ENCODE assay signal across 16 cellular contexts in genomic region chrX:148024425-148025148, GRCh38. TPM values are rescaled to one million over a fixed set of nuclear protein-coding genes. Genes with fewer than 3 reads are reported as not detected.
DNase-seq lines count a peak whose midpoint lies in the region; ATAC-seq and TF ChIP-seq lines count a peak whose summit lies in the region.
"Had no signal": no experiment of that assay in that cellular context is flagged by ENCODE, and none has a peak within 500 bp of the region (broad histone marks: within the 10 kb centered on the region; RNA-seq: fewer than 3 reads in every experiment).

No MANE protein-coding gene starts in this region.

- no peak for TF ChIP-seq POLR2A in gastrocnemius medialis (IDR thresholded peaks at IDR 0.05)

- H3K4me1 Mint-ChIP-seq in T-helper 17 cell, result no peaks in the 10 kb centered on the region
- H3K4me1 Mint-ChIP-seq: endodermal cell had no signal

- no peaks in the 10 kb centered on the region for H3K27me3 ChIP-seq in gastrocnemius medialis
- H3K27me3 ChIP-seq: Peyer's patch had no signal

- H3K36me3 Mint-ChIP-seq in T-helper 17 cell (ENCODE audit: low read depth), result peaks cover 4% of the 10 kb centered on the region

- no peak for TF ChIP-seq CTCF in gastrocnemius medialis (IDR thresholded peaks at IDR 0.05 in 4 of 5, conservative IDR thresholded peaks at IDR 0.05 in 1 of 5)

- H3K9me3 ChIP-seq in gastrocnemius medialis (no peaks in the 10 kb centered on the region), T-helper 17 cell (ENCODE audit: control insufficient read depth, low read length, poor library complexity, severe bottlenecking) (no peaks in the 10 kb centered on the region)
- H3K9me3 ChIP-seq: Peyer's patch had no signal

- in situ Hi-C loops in gastrocnemius medialis (cut with MboI; ENCODE audit: low sequenced_read_pairs in 4 of 4), result no loop called here

- H3K4me3 ChIP-seq in gastrocnemius medialis, result no peak overlapping the region
- H3K4me3 ChIP-seq: Peyer's patch had no signal

- peak; percentile 8 for DNase-seq in RPMI8226
- no peak for DNase-seq in NK-92 treated with Interleukin-12 subunit alpha and Interleukin-12 subunit beta, amount 100 ng/mL, for 24 hours (lab: John Stamatoyannopoulos, UW)
- DNase-seq in gastrocnemius medialis, result no peak
- no peak for DNase-seq in T-helper 17 cell
- DNase-seq in NCI-H2171 treated with DMSO at 0.1 percent for 48 hours (lab: John Stamatoyannopoulos, UW), result no peak
- DNase-seq: activated CD4-positive, alpha-beta T cell treated with anti-CD3 and anti-CD28 coated beads for 4 hours; activated naive CD8-positive, alpha-beta T cell treated with anti-CD3 and anti-CD28 coated beads, Interleukin-2, amount 50 U/mL, for 24 hours; endodermal cell; stimulated activated CD4-positive, alpha-beta T cell treated with anti-CD3 and anti-CD28 coated beads, Interleukin-12 subunit alpha, Interleukin-12 subunit beta, amount 100 ng/mL, for 4 hours had no signal

- H3K27ac Mint-ChIP-seq in T-helper 17 cell, result no peak overlapping the region
- H3K27ac Mint-ChIP-seq: activated naive CD8-positive, alpha-beta T cell treated with anti-CD3 and anti-CD28 coated beads, Interleukin-2, amount 50 U/mL, for 24 hours; endodermal cell had no signal

- no peaks in the 10 kb centered on the region for H3K36me3 ChIP-seq in gastrocnemius medialis
- H3K36me3 ChIP-seq: Peyer's patch had no signal

- H3K27me3 Mint-ChIP-seq in T-helper 17 cell, result peaks cover 11% of the 10 kb centered on the region
- H3K27me3 Mint-ChIP-seq: activated naive CD8-positive, alpha-beta T cell treated with anti-CD3 and anti-CD28 coated beads, Interleukin-2, amount 50 U/mL, for 24 hours had no signal

- no peak overlapping the region for H3K4me3 Mint-ChIP-seq in T-helper 17 cell
- H3K4me3 Mint-ChIP-seq: activated naive CD8-positive, alpha-beta T cell treated with anti-CD3 and anti-CD28 coated beads, Interleukin-2, amount 50 U/mL, for 24 hours; endodermal cell had no signal

- ATAC-seq in GM18499 (IDR thresholded peaks at IDR 0.05; ENCODE audit: insufficient read depth, unreplicated experiment) (peak; percentile 80), GM21423 (IDR thresholded peaks at IDR 0.05; ENCODE audit: unreplicated experiment) (peak; percentile 96), HG03108 (IDR thresholded peaks at IDR 0.05; ENCODE audit: unreplicated experiment) (peak; percentile 84), gastrocnemius medialis (no peak), T-helper 17 cell (no peak)
- ATAC-seq: activated naive CD8-positive, alpha-beta T cell treated with anti-CD3 and anti-CD28 coated beads, Interleukin-2, amount 50 U/mL, for 24 hours had no signal

- intact Hi-C loops in gastrocnemius medialis (cut with DNase I; ENCODE audit: low total_unique reads), result no loop called here

- no peaks in the 10 kb centered on the region for H3K4me1 ChIP-seq in gastrocnemius medialis
- H3K4me1 ChIP-seq: Peyer's patch had no signal

- no peak overlapping the region for H3K27ac ChIP-seq in gastrocnemius medialis
- H3K27ac ChIP-seq: Peyer's patch had no signal

RNA-seq across cellular contexts. Expression of gene FMR1NB, which starts 43.5 kb away (rescaled TPM):
- total RNA-seq in gastrocnemius medialis, result not detected
- not detected for total RNA-seq in T-helper 17 cell
- total RNA-seq: endodermal cell, LHCN-M2, myocyte, Peyer's patch, subcutaneous adipose tissue had no signal

Comparison
In these comparisons a context has a peak if more than half of its experiments do, and no peak if none do; other contexts are left out.
1. ATAC-seq: peak in GM18499 (single experiment), GM21423 (single experiment) and HG03108 (single experiment); none in gastrocnemius medialis (0 of 2) and T-helper 17 cell (single experiment).